ENCODE assay signal across 3 cellular contexts in the genomic region with DNA sequence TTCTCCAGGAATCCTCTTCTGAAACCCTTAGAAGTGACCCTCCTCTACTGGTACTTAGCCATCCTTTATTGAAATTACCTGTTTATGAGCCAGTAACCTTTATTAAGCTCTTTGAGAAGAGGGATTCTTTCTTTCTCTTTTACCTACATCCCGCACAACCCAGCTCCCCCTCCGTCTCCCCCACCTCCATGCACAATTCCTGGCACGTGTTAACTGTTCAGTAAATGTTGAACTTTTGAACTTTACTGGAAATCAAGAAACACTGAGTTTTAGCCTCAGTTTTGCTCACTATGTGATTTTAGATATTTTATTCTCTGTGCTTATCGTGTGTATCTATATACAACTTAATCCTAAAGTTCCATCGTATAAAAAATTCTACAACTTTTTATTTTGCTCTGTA.
TF ChIP-seq lines count a peak whose summit lies in the region.

No MANE protein-coding gene starts in this region.

TF ChIP-seq in SK-N-SH, 30 proteins besides CTCF, POLR2A, EP300 and RAD21 (continued from another document):
- TF ChIP-seq, protein P1, sequence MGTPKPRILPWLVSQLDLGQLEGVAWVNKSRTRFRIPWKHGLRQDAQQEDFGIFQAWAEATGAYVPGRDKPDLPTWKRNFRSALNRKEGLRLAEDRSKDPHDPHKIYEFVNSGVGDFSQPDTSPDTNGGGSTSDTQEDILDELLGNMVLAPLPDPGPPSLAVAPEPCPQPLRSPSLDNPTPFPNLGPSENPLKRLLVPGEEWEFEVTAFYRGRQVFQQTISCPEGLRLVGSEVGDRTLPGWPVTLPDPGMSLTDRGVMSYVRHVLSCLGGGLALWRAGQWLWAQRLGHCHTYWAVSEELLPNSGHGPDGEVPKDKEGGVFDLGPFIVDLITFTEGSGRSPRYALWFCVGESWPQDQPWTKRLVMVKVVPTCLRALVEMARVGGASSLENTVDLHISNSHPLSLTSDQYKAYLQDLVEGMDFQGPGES (IDR thresholded peaks at IDR 0.05; ENCODE audit: low read depth, low read length), result no peak
- TF ChIP-seq SIN3A (IDR thresholded peaks at IDR 0.05; ENCODE audit: borderline replicate concordance, low read depth, low read length) (no peak), NFIC (IDR thresholded peaks at IDR 0.05; ENCODE audit: borderline replicate concordance) (no peak), MXI1 (IDR thresholded peaks at IDR 0.05; ENCODE audit: low read depth, low read length) (peak; percentile 39; the same call in 1 of the 2 replicates), TAF1 (IDR thresholded peaks at IDR 0.05; ENCODE audit: borderline replicate concordance, low read depth, low read length) (no peak), JUND (IDR thresholded peaks at IDR 0.05) (no peak), TEAD4 (IDR thresholded peaks at IDR 0.05; ENCODE audit: borderline replicate concordance, insufficient read depth) (no peak)
TF ChIP-seq in SK-N-SH: peak in this region for 2.

TF ChIP-seq in SK-N-SH treated with all-trans-retinoic acid at 6 μM for 48 hours, 23 proteins besides CTCF, POLR2A, EP300 and RAD21 (continues in another document):
- TF ChIP-seq, protein P2, sequence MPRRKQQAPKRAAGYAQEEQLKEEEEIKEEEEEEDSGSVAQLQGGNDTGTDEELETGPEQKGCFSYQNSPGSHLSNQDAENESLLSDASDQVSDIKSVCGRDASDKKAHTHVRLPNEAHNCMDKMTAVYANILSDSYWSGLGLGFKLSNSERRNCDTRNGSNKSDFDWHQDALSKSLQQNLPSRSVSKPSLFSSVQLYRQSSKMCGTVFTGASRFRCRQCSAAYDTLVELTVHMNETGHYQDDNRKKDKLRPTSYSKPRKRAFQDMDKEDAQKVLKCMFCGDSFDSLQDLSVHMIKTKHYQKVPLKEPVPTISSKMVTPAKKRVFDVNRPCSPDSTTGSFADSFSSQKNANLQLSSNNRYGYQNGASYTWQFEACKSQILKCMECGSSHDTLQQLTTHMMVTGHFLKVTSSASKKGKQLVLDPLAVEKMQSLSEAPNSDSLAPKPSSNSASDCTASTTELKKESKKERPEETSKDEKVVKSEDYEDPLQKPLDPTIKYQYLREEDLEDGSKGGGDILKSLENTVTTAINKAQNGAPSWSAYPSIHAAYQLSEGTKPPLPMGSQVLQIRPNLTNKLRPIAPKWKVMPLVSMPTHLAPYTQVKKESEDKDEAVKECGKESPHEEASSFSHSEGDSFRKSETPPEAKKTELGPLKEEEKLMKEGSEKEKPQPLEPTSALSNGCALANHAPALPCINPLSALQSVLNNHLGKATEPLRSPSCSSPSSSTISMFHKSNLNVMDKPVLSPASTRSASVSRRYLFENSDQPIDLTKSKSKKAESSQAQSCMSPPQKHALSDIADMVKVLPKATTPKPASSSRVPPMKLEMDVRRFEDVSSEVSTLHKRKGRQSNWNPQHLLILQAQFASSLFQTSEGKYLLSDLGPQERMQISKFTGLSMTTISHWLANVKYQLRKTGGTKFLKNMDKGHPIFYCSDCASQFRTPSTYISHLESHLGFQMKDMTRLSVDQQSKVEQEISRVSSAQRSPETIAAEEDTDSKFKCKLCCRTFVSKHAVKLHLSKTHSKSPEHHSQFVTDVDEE (CRISPR knock-in tag; IDR thresholded peaks at IDR 0.05), result no peak
- TF ChIP-seq, protein P3, sequence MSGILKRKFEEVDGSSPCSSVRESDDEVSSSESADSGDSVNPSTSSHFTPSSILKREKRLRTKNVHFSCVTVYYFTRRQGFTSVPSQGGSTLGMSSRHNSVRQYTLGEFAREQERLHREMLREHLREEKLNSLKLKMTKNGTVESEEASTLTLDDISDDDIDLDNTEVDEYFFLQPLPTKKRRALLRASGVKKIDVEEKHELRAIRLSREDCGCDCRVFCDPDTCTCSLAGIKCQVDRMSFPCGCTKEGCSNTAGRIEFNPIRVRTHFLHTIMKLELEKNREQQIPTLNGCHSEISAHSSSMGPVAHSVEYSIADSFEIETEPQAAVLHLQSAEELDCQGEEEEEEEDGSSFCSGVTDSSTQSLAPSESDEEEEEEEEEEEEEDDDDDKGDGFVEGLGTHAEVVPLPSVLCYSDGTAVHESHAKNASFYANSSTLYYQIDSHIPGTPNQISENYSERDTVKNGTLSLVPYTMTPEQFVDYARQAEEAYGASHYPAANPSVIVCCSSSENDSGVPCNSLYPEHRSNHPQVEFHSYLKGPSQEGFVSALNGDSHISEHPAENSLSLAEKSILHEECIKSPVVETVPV (CRISPR knock-in tag; IDR thresholded peaks at IDR 0.05), result no peak
- TF ChIP-seq ZNF565 (CRISPR knock-in tag; conservative IDR thresholded peaks at IDR 0.05; ENCODE audit: low read depth), result no peak
- TF ChIP-seq CSDC2 (CRISPR knock-in tag; IDR thresholded peaks at IDR 0.05), result no peak
- no peak for TF ChIP-seq TOX (CRISPR knock-in tag; IDR thresholded peaks at IDR 0.05; ENCODE audit: borderline replicate concordance)
- TF ChIP-seq OSR1 (CRISPR knock-in tag; IDR thresholded peaks at IDR 0.05), result no peak
- TF ChIP-seq, protein P4, sequence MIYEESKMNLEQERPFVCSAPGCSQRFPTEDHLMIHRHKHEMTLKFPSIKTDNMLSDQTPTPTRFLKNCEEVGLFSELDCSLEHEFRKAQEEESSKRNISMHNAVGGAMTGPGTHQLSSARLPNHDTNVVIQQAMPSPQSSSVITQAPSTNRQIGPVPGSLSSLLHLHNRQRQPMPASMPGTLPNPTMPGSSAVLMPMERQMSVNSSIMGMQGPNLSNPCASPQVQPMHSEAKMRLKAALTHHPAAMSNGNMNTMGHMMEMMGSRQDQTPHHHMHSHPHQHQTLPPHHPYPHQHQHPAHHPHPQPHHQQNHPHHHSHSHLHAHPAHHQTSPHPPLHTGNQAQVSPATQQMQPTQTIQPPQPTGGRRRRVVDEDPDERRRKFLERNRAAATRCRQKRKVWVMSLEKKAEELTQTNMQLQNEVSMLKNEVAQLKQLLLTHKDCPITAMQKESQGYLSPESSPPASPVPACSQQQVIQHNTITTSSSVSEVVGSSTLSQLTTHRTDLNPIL (CRISPR knock-in tag; IDR thresholded peaks at IDR 0.05; ENCODE audit: low read depth), result no peak
- TF ChIP-seq BACH2 (CRISPR knock-in tag; IDR thresholded peaks at IDR 0.05; ENCODE audit: borderline replicate concordance), result no peak
- no peak for TF ChIP-seq ZFP3 (CRISPR knock-in tag; IDR thresholded peaks at IDR 0.05)
- TF ChIP-seq SNAI2 (CRISPR knock-in tag; IDR thresholded peaks at IDR 0.05), result no peak
- TF ChIP-seq ESRRG (CRISPR knock-in tag; IDR thresholded peaks at IDR 0.05), result no peak
- TF ChIP-seq, protein P5, sequence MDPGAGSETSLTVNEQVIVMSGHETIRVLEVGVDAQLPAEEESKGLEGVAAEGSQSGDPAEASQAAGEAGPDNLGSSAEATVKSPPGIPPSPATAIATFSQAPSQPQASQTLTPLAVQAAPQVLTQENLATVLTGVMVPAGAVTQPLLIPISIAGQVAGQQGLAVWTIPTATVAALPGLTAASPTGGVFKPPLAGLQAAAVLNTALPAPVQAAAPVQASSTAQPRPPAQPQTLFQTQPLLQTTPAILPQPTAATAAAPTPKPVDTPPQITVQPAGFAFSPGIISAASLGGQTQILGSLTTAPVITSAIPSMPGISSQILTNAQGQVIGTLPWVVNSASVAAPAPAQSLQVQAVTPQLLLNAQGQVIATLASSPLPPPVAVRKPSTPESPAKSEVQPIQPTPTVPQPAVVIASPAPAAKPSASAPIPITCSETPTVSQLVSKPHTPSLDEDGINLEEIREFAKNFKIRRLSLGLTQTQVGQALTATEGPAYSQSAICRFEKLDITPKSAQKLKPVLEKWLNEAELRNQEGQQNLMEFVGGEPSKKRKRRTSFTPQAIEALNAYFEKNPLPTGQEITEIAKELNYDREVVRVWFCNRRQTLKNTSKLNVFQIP (CRISPR knock-in tag; IDR thresholded peaks at IDR 0.05; ENCODE audit: borderline replicate concordance, low read depth), result no peak

TF ChIP-seq in WTC11, 78 proteins besides CTCF, POLR2A, EP300 and RAD21 (continued from another document):
- no peak for TF ChIP-seq NR1H2 (CRISPR knock-in tag; IDR thresholded peaks at IDR 0.05)
- TF ChIP-seq, protein P6, sequence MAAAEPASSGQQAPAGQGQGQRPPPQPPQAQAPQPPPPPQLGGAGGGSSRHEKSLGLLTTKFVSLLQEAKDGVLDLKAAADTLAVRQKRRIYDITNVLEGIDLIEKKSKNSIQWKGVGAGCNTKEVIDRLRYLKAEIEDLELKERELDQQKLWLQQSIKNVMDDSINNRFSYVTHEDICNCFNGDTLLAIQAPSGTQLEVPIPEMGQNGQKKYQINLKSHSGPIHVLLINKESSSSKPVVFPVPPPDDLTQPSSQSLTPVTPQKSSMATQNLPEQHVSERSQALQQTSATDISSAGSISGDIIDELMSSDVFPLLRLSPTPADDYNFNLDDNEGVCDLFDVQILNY (CRISPR knock-in tag; IDR thresholded peaks at IDR 0.05), result no peak
- TF ChIP-seq, protein P7, sequence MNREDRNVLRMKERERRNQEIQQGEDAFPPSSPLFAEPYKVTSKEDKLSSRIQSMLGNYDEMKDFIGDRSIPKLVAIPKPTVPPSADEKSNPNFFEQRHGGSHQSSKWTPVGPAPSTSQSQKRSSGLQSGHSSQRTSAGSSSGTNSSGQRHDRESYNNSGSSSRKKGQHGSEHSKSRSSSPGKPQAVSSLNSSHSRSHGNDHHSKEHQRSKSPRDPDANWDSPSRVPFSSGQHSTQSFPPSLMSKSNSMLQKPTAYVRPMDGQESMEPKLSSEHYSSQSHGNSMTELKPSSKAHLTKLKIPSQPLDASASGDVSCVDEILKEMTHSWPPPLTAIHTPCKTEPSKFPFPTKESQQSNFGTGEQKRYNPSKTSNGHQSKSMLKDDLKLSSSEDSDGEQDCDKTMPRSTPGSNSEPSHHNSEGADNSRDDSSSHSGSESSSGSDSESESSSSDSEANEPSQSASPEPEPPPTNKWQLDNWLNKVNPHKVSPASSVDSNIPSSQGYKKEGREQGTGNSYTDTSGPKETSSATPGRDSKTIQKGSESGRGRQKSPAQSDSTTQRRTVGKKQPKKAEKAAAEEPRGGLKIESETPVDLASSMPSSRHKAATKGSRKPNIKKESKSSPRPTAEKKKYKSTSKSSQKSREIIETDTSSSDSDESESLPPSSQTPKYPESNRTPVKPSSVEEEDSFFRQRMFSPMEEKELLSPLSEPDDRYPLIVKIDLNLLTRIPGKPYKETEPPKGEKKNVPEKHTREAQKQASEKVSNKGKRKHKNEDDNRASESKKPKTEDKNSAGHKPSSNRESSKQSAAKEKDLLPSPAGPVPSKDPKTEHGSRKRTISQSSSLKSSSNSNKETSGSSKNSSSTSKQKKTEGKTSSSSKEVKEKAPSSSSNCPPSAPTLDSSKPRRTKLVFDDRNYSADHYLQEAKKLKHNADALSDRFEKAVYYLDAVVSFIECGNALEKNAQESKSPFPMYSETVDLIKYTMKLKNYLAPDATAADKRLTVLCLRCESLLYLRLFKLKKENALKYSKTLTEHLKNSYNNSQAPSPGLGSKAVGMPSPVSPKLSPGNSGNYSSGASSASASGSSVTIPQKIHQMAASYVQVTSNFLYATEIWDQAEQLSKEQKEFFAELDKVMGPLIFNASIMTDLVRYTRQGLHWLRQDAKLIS (CRISPR knock-in tag; IDR thresholded peaks at IDR 0.05; ENCODE audit: borderline replicate concordance), result no peak
- TF ChIP-seq, protein P8, sequence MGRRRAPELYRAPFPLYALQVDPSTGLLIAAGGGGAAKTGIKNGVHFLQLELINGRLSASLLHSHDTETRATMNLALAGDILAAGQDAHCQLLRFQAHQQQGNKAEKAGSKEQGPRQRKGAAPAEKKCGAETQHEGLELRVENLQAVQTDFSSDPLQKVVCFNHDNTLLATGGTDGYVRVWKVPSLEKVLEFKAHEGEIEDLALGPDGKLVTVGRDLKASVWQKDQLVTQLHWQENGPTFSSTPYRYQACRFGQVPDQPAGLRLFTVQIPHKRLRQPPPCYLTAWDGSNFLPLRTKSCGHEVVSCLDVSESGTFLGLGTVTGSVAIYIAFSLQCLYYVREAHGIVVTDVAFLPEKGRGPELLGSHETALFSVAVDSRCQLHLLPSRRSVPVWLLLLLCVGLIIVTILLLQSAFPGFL (CRISPR knock-in tag; IDR thresholded peaks at IDR 0.05; ENCODE audit: borderline replicate concordance), result no peak
- TF ChIP-seq MYBL2 (CRISPR knock-in tag; IDR thresholded peaks at IDR 0.05), result no peak
- TF ChIP-seq ZNF423 (CRISPR knock-in tag; IDR thresholded peaks at IDR 0.05), result no peak
